In genomic region chr3:177431525-177432255, GRCh38 we compare ENCODE assay signal across 15 cellular contexts.
DNase-seq lines count a peak whose midpoint lies in the region; ATAC-seq, FAIRE-seq and TF ChIP-seq lines count a peak whose summit lies in the region.
"Had no signal": no experiment of that assay in that cellular context is flagged by ENCODE, and none has a peak within 500 bp of the region (broad histone marks: within the 10 kb centered on the region; RNA-seq: fewer than 3 reads in every experiment).

No MANE protein-coding gene starts in this region.

- H3K4me1 ChIP-seq in A549 = peaks cover 5% of the 10 kb centered on the region; the same call in 1 of the 3 replicates
- H3K4me1 ChIP-seq: foreskin keratinocyte, psoas muscle had no signal

- H3K4me3 Mint-ChIP-seq in activated CD4-positive, alpha-beta T cell treated with anti-CD3 and anti-CD28 coated beads, Interleukin-2, amount 10 ng/mL, durations not matched to agents 7 days and 5 days = no peak overlapping the region

- DNase-seq in A549 (ENCODE audit: low read depth in 1 of 2, low spot score in 1 of 2) (no peak), HuH-7 (ENCODE audit: low spot score) (peak; percentile 32), OCI-M1 (lab: John Stamatoyannopoulos, UW) (peak; percentile 74), left colon (no peak), amygdala (lab: John Stamatoyannopoulos, UW) (no peak), activated gamma-delta T cell (lab: John Stamatoyannopoulos, UW) (no peak)
- DNase-seq in activated CD4-positive, alpha-beta T cell treated with anti-CD3 and anti-CD28 coated beads, Interleukin-2, amount 10 ng/mL, durations not matched to agents 7 days and 5 days = no peak
- DNase-seq: activated CD4-positive, alpha-beta T cell treated with anti-CD3 and anti-CD28 coated beads for 4 hours; anterior cingulate cortex; foreskin keratinocyte; MV-4-11; psoas muscle had no signal

- no peak overlapping the region for H3K27ac Mint-ChIP-seq in activated CD4-positive, alpha-beta T cell treated with anti-CD3 and anti-CD28 coated beads, Interleukin-2, amount 10 ng/mL, durations not matched to agents 7 days and 5 days

- H3K4me1 Mint-ChIP-seq in activated CD4-positive, alpha-beta T cell treated with anti-CD3 and anti-CD28 coated beads, Interleukin-2, amount 10 ng/mL, durations not matched to agents 7 days and 5 days = peaks cover 15% of the 10 kb centered on the region

- TF ChIP-seq CTCF in A549 (IDR thresholded peaks at IDR 0.05) = no peak

- H3K27ac ChIP-seq in A549 = no peak overlapping the region
- H3K27ac ChIP-seq: foreskin keratinocyte, psoas muscle, tibial nerve had no signal

- no peaks in the 10 kb centered on the region for H3K9me3 ChIP-seq in A549
- H3K9me3 ChIP-seq: psoas muscle, tibial nerve had no signal

- no peak for TF ChIP-seq RAD21 in A549 (conservative IDR thresholded peaks at IDR 0.05 in 1 of 2, IDR thresholded peaks at IDR 0.05 in 1 of 2)

- H3K27me3 Mint-ChIP-seq in activated CD4-positive, alpha-beta T cell treated with anti-CD3 and anti-CD28 coated beads, Interleukin-2, amount 10 ng/mL, durations not matched to agents 7 days and 5 days = no peaks in the 10 kb centered on the region

- 47% methylated on average over 8 of the region's 8 CpGs for WGBS in A549 (ENCODE audit: missing lambda C conversion rate)

- POLR2A ChIA-PET in A549 (lab: Yijun Ruan, JAX) = no interaction called here
- POLR2A ChIA-PET in activated CD4-positive, alpha-beta T cell treated with anti-CD3 and anti-CD28 coated beads, Interleukin-2, amount 10 ng/mL, durations not matched to agents 7 days and 5 days (lab: Charles Lee) = no interaction called here

- H3K4me3 ChIP-seq in A549 = no peak overlapping the region
- H3K4me3 ChIP-seq: psoas muscle, tibial nerve had no signal

- no peak for ATAC-seq in A549
- peak; percentile 80 for ATAC-seq in left colon
- no peak for ATAC-seq in GM21360 (IDR thresholded peaks at IDR 0.05; ENCODE audit: unreplicated experiment)
- ATAC-seq: foreskin keratinocyte, psoas muscle had no signal

- no peaks in the 10 kb centered on the region for H3K9me3 Mint-ChIP-seq in activated CD4-positive, alpha-beta T cell treated with anti-CD3 and anti-CD28 coated beads, Interleukin-2, amount 10 ng/mL, durations not matched to agents 7 days and 5 days

- H3K36me3 Mint-ChIP-seq in activated CD4-positive, alpha-beta T cell treated with anti-CD3 and anti-CD28 coated beads, Interleukin-2, amount 10 ng/mL, durations not matched to agents 7 days and 5 days (ENCODE audit: low read depth) = no peaks in the 10 kb centered on the region

- FAIRE-seq in A549 (lab: Jason Lieb, UNC) = no peak
- FAIRE-seq: HTR-8/SVneo had no signal

- intact Hi-C loops in left colon (cut with DNase I, micrococcal nuclease) = no loop called here

- CTCF ChIA-PET in A549 (lab: Yijun Ruan, JAX) = interaction anchor here (0.6 to 1.0 kb wide), 2 partner anchors 27 to 975 kb away, joined by 3 read pairs; no protein-coding TSS in a partner anchor
- CTCF ChIA-PET in activated CD4-positive, alpha-beta T cell treated with anti-CD3 and anti-CD28 coated beads, Interleukin-2, amount 10 ng/mL, durations not matched to agents 7 days and 5 days (lab: Charles Lee) = no interaction called here

- no peak for TF ChIP-seq EP300 in A549 (IDR thresholded peaks at IDR 0.05)

- no peak for TF ChIP-seq POLR2A in A549 (IDR thresholded peaks at IDR 0.05; ENCODE audit: low read length)

- 0 out of 3 replicates have a peak overlapping the region, but pooled peaks have one; percentile 10 for H3K4me2 ChIP-seq in A549

TF ChIP-seq in A549, 52 proteins besides CTCF, POLR2A, EP300 and RAD21:
- TF ChIP-seq RCOR1 (IDR thresholded peaks at IDR 0.05; ENCODE audit: low read depth, low read length) = no peak

Comparison
In these comparisons a context has a peak if more than half of its experiments do, and no peak if none do; other contexts are left out.
1. DNase-seq: peak in HuH-7 (single experiment) and OCI-M1 (single experiment); none in A549 (0 of 2), left colon (0 of 2), activated CD4-positive, alpha-beta T cell treated with anti-CD3 and anti-CD28 coated beads, Interleukin-2, amount 10 ng/mL, durations not matched to agents 7 days and 5 days (single experiment), amygdala (0 of 56) and activated gamma-delta T cell (single experiment).